ENCODE assay signal across 2 cellular contexts in the genomic region with DNA sequence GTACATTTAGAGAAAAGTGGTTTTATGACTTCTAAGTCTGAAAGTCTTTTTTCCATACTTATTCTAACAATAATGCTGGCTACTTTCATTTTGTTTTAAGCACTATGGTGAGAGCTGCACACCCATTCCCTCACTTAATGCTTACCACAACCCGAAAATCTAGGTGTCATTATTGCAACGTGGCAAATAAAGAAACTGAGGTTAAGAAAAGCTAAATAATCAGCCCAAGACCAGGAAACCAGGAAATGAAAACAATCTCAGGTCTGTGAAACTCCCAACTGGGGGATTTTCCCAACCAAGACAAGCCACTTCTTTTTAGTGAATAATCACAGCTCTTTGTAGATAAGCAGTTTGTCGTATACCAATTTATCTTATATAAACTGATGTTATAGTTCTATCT.
A peak's percentile ranks its signal among the peaks of the same experiment; 100 is the strongest.
TF ChIP-seq lines count a peak whose summit lies in the region.

No MANE protein-coding gene starts in this region.

TF ChIP-seq in GM12891, 5 proteins besides CTCF, POLR2A, EP300 and RAD21:
- peak; percentile 46; the same call in 1 of the 2 replicates for TF ChIP-seq SPI1 (IDR thresholded peaks at IDR 0.05; ENCODE audit: low read depth, low read length)
- TF ChIP-seq PAX5 (IDR thresholded peaks at IDR 0.05; ENCODE audit: insufficient read depth, low read length, severe bottlenecking), result no peak

TF ChIP-seq in IMR-90, 13 proteins besides CTCF, POLR2A, EP300 and RAD21:
- TF ChIP-seq FOS (IDR thresholded peaks at IDR 0.05; ENCODE audit: low read depth, low read length) (no peak), MAZ (IDR thresholded peaks at IDR 0.05; ENCODE audit: borderline replicate concordance, low read depth, low read length) (no peak), SMC3 (IDR thresholded peaks at IDR 0.05; ENCODE audit: low read depth, low read length) (no peak), MAFK (IDR thresholded peaks at IDR 0.05; ENCODE audit: low read depth, low read length) (no peak), CHD1 (IDR thresholded peaks at IDR 0.05; ENCODE audit: low read depth, low read length) (no peak), USF2 (IDR thresholded peaks at IDR 0.05; ENCODE audit: low read depth, low read length) (no peak)
